ENCODE assay signal across 23 cellular contexts in the genomic region with DNA sequence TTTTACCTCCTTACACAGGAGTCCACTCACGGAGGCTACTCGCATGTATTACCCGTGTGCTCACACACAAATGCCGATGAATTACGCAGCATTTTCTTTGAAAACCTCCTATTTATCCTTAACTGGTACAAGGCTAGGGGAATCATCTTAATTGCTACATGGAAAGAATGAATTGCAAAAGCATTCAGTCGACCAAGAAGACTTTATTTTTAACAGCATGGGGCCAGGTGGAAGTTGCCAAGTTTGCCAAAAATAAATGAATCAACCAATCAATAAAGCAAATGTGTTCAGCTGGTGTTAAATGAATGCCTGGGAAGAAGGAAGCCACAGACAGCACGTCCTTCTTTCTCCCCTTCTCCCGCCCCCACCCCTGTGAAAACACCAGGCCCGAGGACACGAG.
"Had no signal": no experiment of that assay in that cellular context is flagged by ENCODE, and none has a peak within 500 bp of the region (broad histone marks: within the 10 kb centered on the region; RNA-seq: fewer than 3 reads in every experiment).

No MANE protein-coding gene starts in this region.

- ATAC-seq: activated CD4-positive, alpha-beta T cell treated with anti-CD3 and anti-CD28 coated beads for 36 hours; activated naive CD4-positive, alpha-beta T cell treated with anti-CD3 and anti-CD28 coated beads, Interleukin-2, amount 50 U/mL, for 72 hours; activated T-helper 17 cell treated with anti-CD3 and anti-CD28 coated beads, Interleukin-2, amount 50 U/mL, for 72 hours; left lobe of liver; lower lobe of right lung; naive thymus-derived CD4-positive, alpha-beta T cell had no signal

- H3K9me3 ChIP-seq: lower lobe of right lung, upper lobe of left lung had no signal

- H3K9me3 Mint-ChIP-seq: activated T-cell treated with anti-CD3 and anti-CD28 coated beads, Interleukin-2, amount 50 U/mL, for 24 hours had no signal

- H3K4me3 ChIP-seq: lower lobe of right lung, upper lobe of left lung had no signal

- H3K4me1 ChIP-seq: parathyroid adenoma had no signal

- H3K27ac ChIP-seq: lower lobe of right lung, parathyroid adenoma had no signal

- H3K4me3 Mint-ChIP-seq: activated B cell treated with CpG ODN at 0.5 μM for 24 hours; activated CD4-positive, alpha-beta T cell treated with anti-CD3 and anti-CD28 coated beads for 36 hours; activated T-cell treated with anti-CD3 and anti-CD28 coated beads, Interleukin-2, amount 50 U/mL, for 24 hours; activated T-helper 17 cell treated with anti-CD3 and anti-CD28 coated beads, Interleukin-2, amount 50 U/mL, for 72 hours; naive thymus-derived CD4-positive, alpha-beta T cell had no signal

- H3K27me3 Mint-ChIP-seq: activated CD4-positive, alpha-beta T cell treated with anti-CD3 and anti-CD28 coated beads for 36 hours had no signal

- DNase-seq: activated B cell treated with CpG ODN at 0.5 μM for 24 hours; activated CD4-positive, alpha-beta T cell treated with anti-CD3 and anti-CD28 coated beads for 36 hours; activated CD4-positive, alpha-beta T cell treated with anti-CD3 and anti-CD28 coated beads, Interleukin-2, amount 50 U/mL, for 4 hours; activated CD8-positive, alpha-beta memory T cell treated with anti-CD3 and anti-CD28 coated beads for 24 hours; activated CD8-positive, alpha-beta memory T cell treated with anti-CD3 and anti-CD28 coated beads, Interleukin-2, amount 50 U/mL, for 4 hours; activated T-cell treated with anti-CD3 and anti-CD28 coated beads, Interleukin-2, amount 50 U/mL, for 24 hours; central memory CD4-positive, alpha-beta T cell; dermis blood vessel endothelial cell; effector CD8-positive, alpha-beta T cell; erythroblast; foreskin fibroblast; lower lobe of right lung; mesendoderm; naive thymus-derived CD4-positive, alpha-beta T cell; stimulated activated CD4-positive, alpha-beta T cell treated with anti-CD3 and anti-CD28 coated beads, Interleukin-4, amount 100 ng/mL, for 1 hour; stimulated activated naive CD4-positive, alpha-beta T cell treated with Interleukin-2 at 50 U/mL for 16 hours; T-helper 9 cell; upper lobe of left lung had no signal

- H3K27ac Mint-ChIP-seq: activated B cell treated with CpG ODN at 0.5 μM for 24 hours; activated CD4-positive, alpha-beta T cell treated with anti-CD3 and anti-CD28 coated beads for 36 hours; activated naive CD4-positive, alpha-beta T cell treated with anti-CD3 and anti-CD28 coated beads, Interleukin-2, amount 50 U/mL, for 72 hours; activated T-cell treated with anti-CD3 and anti-CD28 coated beads, Interleukin-2, amount 50 U/mL, for 24 hours; activated T-helper 17 cell treated with anti-CD3 and anti-CD28 coated beads, Interleukin-2, amount 50 U/mL, for 72 hours; naive thymus-derived CD4-positive, alpha-beta T cell had no signal

- H3K36me3 Mint-ChIP-seq: activated naive CD4-positive, alpha-beta T cell treated with anti-CD3 and anti-CD28 coated beads, Interleukin-2, amount 50 U/mL, for 72 hours had no signal

- H3K27me3 ChIP-seq: spleen, upper lobe of left lung had no signal

- H3K4me1 Mint-ChIP-seq: activated B cell treated with CpG ODN at 0.5 μM for 24 hours; activated CD4-positive, alpha-beta T cell treated with anti-CD3 and anti-CD28 coated beads for 36 hours; activated T-helper 17 cell treated with anti-CD3 and anti-CD28 coated beads, Interleukin-2, amount 50 U/mL, for 72 hours had no signal
